Comparison of ENCODE assay signal across 19 cellular contexts in genomic region chr5:135027699-135028615, GRCh38. TPM values are rescaled to one million over a fixed set of nuclear protein-coding genes. Genes with fewer than 3 reads are reported as not detected.
A peak's percentile ranks its signal among the peaks of the same experiment; 100 is the strongest.
DNase-seq lines count a peak whose midpoint lies in the region; ATAC-seq and TF ChIP-seq lines count a peak whose summit lies in the region.
"Had no signal": no experiment of that assay in that cellular context is flagged by ENCODE, and none has a peak within 500 bp of the region (broad histone marks: within the 10 kb centered on the region; RNA-seq: fewer than 3 reads in every experiment).

No MANE protein-coding gene starts in this region.

- intact Hi-C loops in ovary (cut with DNase I) = no loop called here

- 18 to 40% (median 22%) methylated on average over 53 to 79 of the region's 79 CpGs for WGBS in ovary, 3 donors

- ATAC-seq in GM18511 (IDR thresholded peaks at IDR 0.05; ENCODE audit: unreplicated experiment) = no peak
- ATAC-seq: activated naive CD4-positive, alpha-beta T cell treated with anti-CD3 and anti-CD28 coated beads, Interleukin-2, amount 50 U/mL, for 72 hours; activated T-cell treated with anti-CD3 and anti-CD28 coated beads, Interleukin-2, amount 50 U/mL, for 4 hours; natural killer cell had no signal

- peak overlapping the region; percentile 16; the same call in 1 of the 2 replicates for H3K9ac ChIP-seq in ES-I3 (ENCODE audit: low read depth, low read length)

- H3K27me3 ChIP-seq in osteoblast (ENCODE audit: insufficient read depth, low read length) (no peaks in the 10 kb centered on the region), ovary (peaks cover 11% of the 10 kb centered on the region)

- no peak for TF ChIP-seq POLR2A in ovary (IDR thresholded peaks at IDR 0.05)

- TF ChIP-seq CTCF in fibroblast of villous mesenchyme (IDR thresholded peaks at IDR 0.05; ENCODE audit: insufficient read depth, low read depth, low read length) (no peak), osteoblast (IDR thresholded peaks at IDR 0.05; ENCODE audit: extremely low read depth, low read depth, low read length) (no peak), ovary (IDR thresholded peaks at IDR 0.05) (no peak)

- peak overlapping the region; percentile 46 to 93 (median 88) for H3K27ac Mint-ChIP-seq in IgD-negative memory B cell
- H3K27ac Mint-ChIP-seq: natural killer cell had no signal

- peaks cover 11 to 20% (median 17%) of the 10 kb centered on the region in 3 donors for H3K4me1 Mint-ChIP-seq in IgD-negative memory B cell

- peaks cover 74% of the 10 kb centered on the region for H3K79me2 ChIP-seq in osteoblast (ENCODE audit: insufficient read depth, low read length)

- no peak overlapping the region for H2AFZ ChIP-seq in osteoblast (ENCODE audit: low read length)

- H3K4me3 Mint-ChIP-seq in IgD-negative memory B cell = peak overlapping the region in 2 of 4 donors; percentile 48 to 81
- H3K4me3 Mint-ChIP-seq: activated CD4-positive, alpha-beta memory T cell treated with anti-CD3 and anti-CD28 coated beads, Interleukin-2, amount 10 ng/mL, durations not matched to agents 7 days and 5 days; activated T-cell treated with anti-CD3 and anti-CD28 coated beads, Interleukin-2, amount 50 U/mL, for 4 hours; natural killer cell had no signal

- no peak overlapping the region for H3K27ac ChIP-seq in osteoblast (ENCODE audit: low read depth, low read length)
- H3K27ac ChIP-seq in ovary = no peak overlapping the region

- peaks cover 20% of the 10 kb centered on the region for H3K4me1 ChIP-seq in ES-I3 (ENCODE audit: insufficient read depth, low read length)
- H3K4me1 ChIP-seq in osteoblast (ENCODE audit: insufficient read depth, low read length) = peaks cover 3% of the 10 kb centered on the region
- peaks cover 3% of the 10 kb centered on the region for H3K4me1 ChIP-seq in ovary (ENCODE audit: insufficient read depth)
- H3K4me1 ChIP-seq: HAP-1 had no signal

- H4K20me1 ChIP-seq in osteoblast (ENCODE audit: insufficient read depth, low read length) = no peaks in the 10 kb centered on the region

- H3K36me3 ChIP-seq in ES-I3 (ENCODE audit: insufficient read depth, low read length) = no peaks in the 10 kb centered on the region
- H3K36me3 ChIP-seq in osteoblast (ENCODE audit: insufficient read depth, low read length) = peaks cover 13% of the 10 kb centered on the region
- no peaks in the 10 kb centered on the region for H3K36me3 ChIP-seq in ovary

- no peak overlapping the region for H3K4me2 ChIP-seq in osteoblast (ENCODE audit: insufficient read depth, low read length)

- H3K4me3 ChIP-seq in fibroblast of villous mesenchyme (ENCODE audit: low read depth, low read length) (peak overlapping the region; percentile 25), osteoblast (ENCODE audit: insufficient read depth, low read length) (no peak overlapping the region), ovary (no peak overlapping the region)
- H3K4me3 ChIP-seq: HAP-1 had no signal

- peaks cover 2% of the 10 kb centered on the region for H3K36me3 Mint-ChIP-seq in IgD-negative memory B cell
- H3K36me3 Mint-ChIP-seq: natural killer cell had no signal

- peak; percentile 6 for DNase-seq in fibroblast of villous mesenchyme (ENCODE audit: low read depth)
- peak; percentile 51 for DNase-seq in osteoblast (ENCODE audit: insufficient read length, low spot score, missing footprints)
- DNase-seq in glomerular visceral epithelial cell (ENCODE audit: extremely low spot score) = no peak
- no peak for DNase-seq in ovary
- DNase-seq in iPS-NIHi11 (ENCODE audit: low spot score) = no peak
- DNase-seq: activated CD4-positive, alpha-beta memory T cell treated with anti-CD3 and anti-CD28 coated beads, Interleukin-2, amount 10 ng/mL, durations not matched to agents 7 days and 5 days; activated T-cell treated with anti-CD3 and anti-CD28 coated beads, Interleukin-2, amount 50 U/mL, for 4 hours; effector CD4-positive, alpha-beta T cell; GF-D8; natural killer cell; NCI-H2029; NCI-H524 treated with DMSO at 0.1 percent for 48 hours; OCI-M1; substantia nigra had no signal

- no peak for TF ChIP-seq EP300 in ovary (IDR thresholded peaks at IDR 0.05)

- H3K9me3 ChIP-seq in ES-I3 (ENCODE audit: control insufficient read depth, insufficient read depth, low read length) = no peaks in the 10 kb centered on the region
- H3K9me3 ChIP-seq in osteoblast (ENCODE audit: low read depth, low read length) = no peaks in the 10 kb centered on the region
- H3K9me3 ChIP-seq in ovary = peaks cover 0 to 4% of the 10 kb centered on the region in 2 donors
- H3K9me3 ChIP-seq: HAP-1 had no signal

- H3K27me3 Mint-ChIP-seq in IgD-negative memory B cell = peaks cover 56% of the 10 kb centered on the region

- peaks cover 4 to 5% (median 4%) of the 10 kb centered on the region in 3 donors for H3K9me3 Mint-ChIP-seq in IgD-negative memory B cell
- H3K9me3 Mint-ChIP-seq: activated CD4-positive, alpha-beta memory T cell treated with anti-CD3 and anti-CD28 coated beads, Interleukin-2, amount 10 ng/mL, durations not matched to agents 7 days and 5 days; activated T-cell treated with anti-CD3 and anti-CD28 coated beads, Interleukin-2, amount 50 U/mL, for 4 hours; natural killer cell had no signal

RNA-seq across cellular contexts. Expression of gene PITX1, which starts 6.1 kb away (rescaled TPM):
- 0.38 TPM for polyA plus RNA-seq in IgD-negative memory B cell
- 19.9 and 66.7 TPM in 2 replicates for total RNA-seq in fibroblast of villous mesenchyme
- total RNA-seq in osteoblast = 8.3 and 9.8 TPM in 2 replicates
- total RNA-seq in ovary = 1 to 10 TPM in 2 of 7 donors, under 1 TPM in 4, not detected in 1; 0.11 to 3.1 (median 0.76) TPM
- polyA plus RNA-seq in ovary = under 1 TPM; 0.12 to 0.45 TPM
- total RNA-seq: natural killer cell had no signal

Comparison
In these comparisons a context has a peak if more than half of its experiments do, and no peak if none do; other contexts are left out.
1. DNase-seq: peak in fibroblast of villous mesenchyme (single experiment) and osteoblast (single experiment); none in glomerular visceral epithelial cell (single experiment), ovary (0 of 5) and iPS-NIHi11 (single experiment).